ENCODE assay signal across 1 cellular context in the genomic region with DNA sequence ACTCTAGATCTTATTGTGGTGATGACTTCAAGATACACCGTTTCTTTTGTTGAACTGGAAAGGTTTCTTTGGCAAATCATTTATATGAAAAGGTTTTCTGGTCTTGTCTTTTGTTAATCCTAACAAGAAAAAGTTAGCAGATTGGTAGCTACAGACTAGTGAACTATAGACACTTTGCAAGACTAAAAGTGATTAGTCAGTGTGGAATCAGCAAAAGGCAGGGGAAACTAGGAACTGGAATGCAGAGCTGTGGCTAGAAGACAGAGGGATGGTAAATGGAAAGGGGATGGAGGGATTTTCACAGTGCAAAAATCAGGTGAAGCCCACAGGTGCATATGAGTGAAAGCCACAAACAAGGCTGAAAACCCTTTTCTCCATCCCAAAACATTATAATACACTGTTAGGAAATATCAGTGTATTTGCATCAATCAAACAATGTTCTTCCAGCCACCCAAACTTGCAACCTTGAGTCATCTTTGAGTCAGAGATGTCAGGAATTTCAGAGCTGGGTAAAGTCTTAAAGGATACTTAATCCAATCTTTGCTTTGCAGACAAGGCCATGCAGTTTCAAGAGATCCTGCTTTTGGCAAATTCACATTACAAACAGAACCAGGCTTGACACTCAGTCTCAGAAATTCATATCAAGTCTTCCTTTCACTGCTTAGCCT.
TF ChIP-seq lines count a peak whose summit lies in the region.

No MANE protein-coding gene starts in this region.

TF ChIP-seq in SK-N-SH treated with all-trans-retinoic acid at 6 μM for 48 hours, 23 proteins besides CTCF, POLR2A, EP300 and RAD21:
- TF ChIP-seq, protein P1, sequence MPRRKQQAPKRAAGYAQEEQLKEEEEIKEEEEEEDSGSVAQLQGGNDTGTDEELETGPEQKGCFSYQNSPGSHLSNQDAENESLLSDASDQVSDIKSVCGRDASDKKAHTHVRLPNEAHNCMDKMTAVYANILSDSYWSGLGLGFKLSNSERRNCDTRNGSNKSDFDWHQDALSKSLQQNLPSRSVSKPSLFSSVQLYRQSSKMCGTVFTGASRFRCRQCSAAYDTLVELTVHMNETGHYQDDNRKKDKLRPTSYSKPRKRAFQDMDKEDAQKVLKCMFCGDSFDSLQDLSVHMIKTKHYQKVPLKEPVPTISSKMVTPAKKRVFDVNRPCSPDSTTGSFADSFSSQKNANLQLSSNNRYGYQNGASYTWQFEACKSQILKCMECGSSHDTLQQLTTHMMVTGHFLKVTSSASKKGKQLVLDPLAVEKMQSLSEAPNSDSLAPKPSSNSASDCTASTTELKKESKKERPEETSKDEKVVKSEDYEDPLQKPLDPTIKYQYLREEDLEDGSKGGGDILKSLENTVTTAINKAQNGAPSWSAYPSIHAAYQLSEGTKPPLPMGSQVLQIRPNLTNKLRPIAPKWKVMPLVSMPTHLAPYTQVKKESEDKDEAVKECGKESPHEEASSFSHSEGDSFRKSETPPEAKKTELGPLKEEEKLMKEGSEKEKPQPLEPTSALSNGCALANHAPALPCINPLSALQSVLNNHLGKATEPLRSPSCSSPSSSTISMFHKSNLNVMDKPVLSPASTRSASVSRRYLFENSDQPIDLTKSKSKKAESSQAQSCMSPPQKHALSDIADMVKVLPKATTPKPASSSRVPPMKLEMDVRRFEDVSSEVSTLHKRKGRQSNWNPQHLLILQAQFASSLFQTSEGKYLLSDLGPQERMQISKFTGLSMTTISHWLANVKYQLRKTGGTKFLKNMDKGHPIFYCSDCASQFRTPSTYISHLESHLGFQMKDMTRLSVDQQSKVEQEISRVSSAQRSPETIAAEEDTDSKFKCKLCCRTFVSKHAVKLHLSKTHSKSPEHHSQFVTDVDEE (CRISPR knock-in tag; IDR thresholded peaks at IDR 0.05), result no peak
- TF ChIP-seq ZNF8 (CRISPR knock-in tag; IDR thresholded peaks at IDR 0.05), result no peak
- TF ChIP-seq ESRRG (CRISPR knock-in tag; IDR thresholded peaks at IDR 0.05), result no peak
- TF ChIP-seq TOX (CRISPR knock-in tag; IDR thresholded peaks at IDR 0.05; ENCODE audit: borderline replicate concordance), result no peak
- TF ChIP-seq, protein P2, sequence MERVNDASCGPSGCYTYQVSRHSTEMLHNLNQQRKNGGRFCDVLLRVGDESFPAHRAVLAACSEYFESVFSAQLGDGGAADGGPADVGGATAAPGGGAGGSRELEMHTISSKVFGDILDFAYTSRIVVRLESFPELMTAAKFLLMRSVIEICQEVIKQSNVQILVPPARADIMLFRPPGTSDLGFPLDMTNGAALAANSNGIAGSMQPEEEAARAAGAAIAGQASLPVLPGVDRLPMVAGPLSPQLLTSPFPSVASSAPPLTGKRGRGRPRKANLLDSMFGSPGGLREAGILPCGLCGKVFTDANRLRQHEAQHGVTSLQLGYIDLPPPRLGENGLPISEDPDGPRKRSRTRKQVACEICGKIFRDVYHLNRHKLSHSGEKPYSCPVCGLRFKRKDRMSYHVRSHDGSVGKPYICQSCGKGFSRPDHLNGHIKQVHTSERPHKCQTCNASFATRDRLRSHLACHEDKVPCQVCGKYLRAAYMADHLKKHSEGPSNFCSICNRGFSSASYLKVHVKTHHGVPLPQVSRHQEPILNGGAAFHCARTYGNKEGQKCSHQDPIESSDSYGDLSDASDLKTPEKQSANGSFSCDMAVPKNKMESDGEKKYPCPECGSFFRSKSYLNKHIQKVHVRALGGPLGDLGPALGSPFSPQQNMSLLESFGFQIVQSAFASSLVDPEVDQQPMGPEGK (CRISPR knock-in tag; IDR thresholded peaks at IDR 0.05; ENCODE audit: borderline replicate concordance), result no peak
TF ChIP-seq in SK-N-SH treated with all-trans-retinoic acid at 6 μM for 48 hours: peak in this region for 0.
